In genomic region chr1:28553229-28553930, GRCh38 we compare ENCODE assay signal across 8 cellular contexts. TPM values are rescaled to one million over a fixed set of nuclear protein-coding genes. Genes with fewer than 3 reads are reported as not detected.
DNase-seq lines count a peak whose midpoint lies in the region; ATAC-seq, FAIRE-seq and TF ChIP-seq lines count a peak whose summit lies in the region.

No MANE protein-coding gene starts in this region.

- peak; percentile 67 for DNase-seq in D341Med (ENCODE audit: low spot score)
- peak; percentile 53 for DNase-seq in GM19238 (ENCODE audit: insufficient read length, low spot score)
- peak; percentile 76 for DNase-seq in SK-N-SH
- no peak for DNase-seq in chondrocyte (ENCODE audit: low spot score)
- peak; percentile 21 for DNase-seq in keratinocyte (ENCODE audit: low read depth, low spot score)
- peak; percentile 6 for DNase-seq in smooth muscle cell of the brain vasculature (ENCODE audit: low read depth, low spot score)
- no peak for DNase-seq in T1000 (lab: John Stamatoyannopoulos, UW)

- peaks cover 29% of the 10 kb centered on the region for H3K79me2 ChIP-seq in SK-N-SH (ENCODE audit: insufficient read depth)
- peaks cover 2% of the 10 kb centered on the region for H3K79me2 ChIP-seq in keratinocyte (ENCODE audit: control insufficient read depth, insufficient read depth, low read length)

- no peak for TF ChIP-seq EP300 in SK-N-SH (IDR thresholded peaks at IDR 0.05; ENCODE audit: borderline replicate concordance in 1 of 2, low read depth in 1 of 2, low read length in 1 of 2)

- WGBS in SK-N-SH (ENCODE audit: low lambda C conversion rate): 4% methylated on average over 25 of the region's 31 CpGs

- no peaks in the 10 kb centered on the region for H3K9me1 ChIP-seq in keratinocyte (ENCODE audit: control insufficient read depth, extremely low read depth, insufficient read depth, low read length)

- H4K20me1 ChIP-seq in SK-N-SH (ENCODE audit: insufficient read depth) (no peaks in the 10 kb centered on the region), keratinocyte (ENCODE audit: control insufficient read depth, extremely low read depth, insufficient read depth, low read length) (no peaks in the 10 kb centered on the region)

- POLR2A ChIA-PET in SK-N-SH (lab: Yijun Ruan, JAX): interaction anchor here (1.1 to 3.5 kb wide), 3 partner anchors 27 to 466 kb away, joined by 3 to 59 read pairs (median 3); partner anchors contain the start of gene EYA3

- no peaks in the 10 kb centered on the region for H3K27me3 Mint-ChIP-seq in chondrocyte (ENCODE audit: low read depth)

- peak overlapping the region; percentile 98 for H3K4me3 Mint-ChIP-seq in chondrocyte (ENCODE audit: unreplicated experiment)

- TF ChIP-seq RAD21 in SK-N-SH (IDR thresholded peaks at IDR 0.05; ENCODE audit: low read length): no peak

- peak overlapping the region; percentile 69 to 84 for H3K4me3 ChIP-seq in SK-N-SH (ENCODE audit: low read depth in 2 of 2, low read length in 1 of 2)
- H3K4me3 ChIP-seq in keratinocyte (ENCODE audit: control insufficient read depth in 2 of 3, extremely low read depth in 1 of 3, insufficient read depth in 2 of 3, low read depth in 1 of 3, low read length in 3 of 3): peak overlapping the region; percentile 78 to 99 (median 96)

- no peak for FAIRE-seq in keratinocyte (lab: Jason Lieb, UNC)

- ATAC-seq in HG03378 (IDR thresholded peaks at IDR 0.05; ENCODE audit: unreplicated experiment): peak; percentile 6

- dilution Hi-C loops in keratinocyte (cut with MboI; ENCODE audit: extremely low pct_ligation_motif_present, low sequenced_read_pairs): no loop called here

- H3K9me3 ChIP-seq in SK-N-SH (no peaks in the 10 kb centered on the region), keratinocyte (ENCODE audit: control insufficient read depth, low read depth, low read length) (no peaks in the 10 kb centered on the region)

- H3K9me2 ChIP-seq in SK-N-SH: no peaks in the 10 kb centered on the region

- peaks cover 13% of the 10 kb centered on the region for H3K4me1 Mint-ChIP-seq in chondrocyte (ENCODE audit: low read depth)

- H3K9ac ChIP-seq in SK-N-SH: peak overlapping the region; percentile 83
- peak overlapping the region; percentile 95 for H3K9ac ChIP-seq in keratinocyte (ENCODE audit: control insufficient read depth, extremely low read depth, insufficient read depth, low read length)

- no peaks in the 10 kb centered on the region for H3K9me3 Mint-ChIP-seq in chondrocyte (ENCODE audit: low read depth)

- peaks cover 3 to 17% of the 10 kb centered on the region in 2 experiments for H3K36me3 ChIP-seq in SK-N-SH (replicated peaks in 1 of 2; ENCODE audit: control insufficient read depth in 1 of 2, insufficient read depth in 2 of 2, low read length in 1 of 2)
- peaks cover 0 to 4% of the 10 kb centered on the region in 2 experiments for H3K36me3 ChIP-seq in keratinocyte (ENCODE audit: control insufficient read depth in 2 of 2, extremely low read depth in 1 of 2, insufficient read depth in 2 of 2, low read length in 2 of 2)

- H2AFZ ChIP-seq in SK-N-SH (ENCODE audit: low read depth): peak overlapping the region; percentile 95
- peak overlapping the region; percentile 98 for H2AFZ ChIP-seq in keratinocyte (ENCODE audit: control insufficient read depth, low read length)

- no peaks in the 10 kb centered on the region for H3K27me3 ChIP-seq in SK-N-SH (ENCODE audit: insufficient read depth)
- H3K27me3 ChIP-seq in keratinocyte (ENCODE audit: control insufficient read depth, extremely low read depth, insufficient read depth, low read length): no peaks in the 10 kb centered on the region

- H3K36me3 Mint-ChIP-seq in chondrocyte (ENCODE audit: low read depth): peaks cover 9% of the 10 kb centered on the region

- TF ChIP-seq CTCF in SK-N-SH (IDR thresholded peaks at IDR 0.05): no peak
- no peak for TF ChIP-seq CTCF in chondrocyte (IDR thresholded peaks at IDR 0.05)
- no peak for TF ChIP-seq CTCF in keratinocyte (optimal IDR thresholded peaks at IDR 0.05 in 1 of 3, IDR thresholded peaks at IDR 0.05 in 1 of 3, conservative IDR thresholded peaks at IDR 0.05 in 1 of 3; ENCODE audit: extremely low read depth in 1 of 3, insufficient read depth in 2 of 3, low read length in 3 of 3)

- H3K27ac Mint-ChIP-seq in chondrocyte (ENCODE audit: unreplicated experiment): peak overlapping the region; percentile 92

- H3K27ac ChIP-seq in SK-N-SH (ENCODE audit: low read depth in 2 of 2, low read length in 1 of 2): peak overlapping the region; percentile 54 to 71
- H3K27ac ChIP-seq in keratinocyte (ENCODE audit: control insufficient read depth, insufficient read depth, low read length): peak overlapping the region; percentile 89

- H3F3A ChIP-seq in SK-N-SH (replicated peaks; ENCODE audit: insufficient read depth): no peaks in the 10 kb centered on the region

- CTCF ChIA-PET in SK-N-SH (lab: Yijun Ruan, JAX): interaction anchor here (0.7 to 1.8 kb wide), 5 partner anchors 19 to 324 kb away, joined by 3 to 8 read pairs (median 5); no protein-coding TSS in a partner anchor

- H3K4me2 ChIP-seq in SK-N-SH (peak overlapping the region; percentile 78), keratinocyte (ENCODE audit: control insufficient read depth, extremely low read depth, insufficient read depth, low read depth, low read length) (peak overlapping the region; percentile 94)

- H3K4me1 ChIP-seq in SK-N-SH (ENCODE audit: control insufficient read depth in 1 of 2, insufficient read depth in 2 of 2, low read depth in 1 of 2, low read length in 1 of 2) (no peaks in the 10 kb centered on the region; a peak in 2 of 4 replicates), keratinocyte (ENCODE audit: control insufficient read depth, extremely low read depth, insufficient read depth, low read length) (peaks cover 7% of the 10 kb centered on the region)

TF ChIP-seq in SK-N-SH, 30 proteins besides CTCF, POLR2A, EP300 and RAD21:
- TF ChIP-seq SIN3A (IDR thresholded peaks at IDR 0.05; ENCODE audit: borderline replicate concordance, low read depth, low read length): no peak
- no peak for TF ChIP-seq SMC3 (IDR thresholded peaks at IDR 0.05; ENCODE audit: low read depth, low read length)

RNA-seq across cellular contexts. Expression of gene TRNAU1AP, which starts 0.5 kb away (rescaled TPM):
- 25.8 and 31.2 TPM in 2 replicates for polyA plus RNA-seq in SK-N-SH (2012; rRNA removed)
- polyA plus RNA-seq in SK-N-SH (2012; cell fraction: cytosol; rRNA removed): 26.7 and 28.3 TPM in 2 replicates
- polyA plus RNA-seq in SK-N-SH (2012; cell fraction: nucleus; rRNA removed): 32.6 and 44.8 TPM in 2 replicates
- 19.6 to 21.5 TPM (median 20.3 TPM) in 3 replicates for total RNA-seq in chondrocyte
- polyA plus RNA-seq in keratinocyte: 28.9 to 43.5 TPM (median 40.4 TPM) in 3 replicates
- 20.9 TPM for polyA plus RNA-seq in keratinocyte (2011; ENCODE audit: low read depth)
- polyA plus RNA-seq in keratinocyte (2011; cell fraction: cytosol; rRNA removed): 23.1 and 27.7 TPM in 2 replicates
- polyA plus RNA-seq in keratinocyte (2011; cell fraction: nucleus; rRNA removed): 33.8 and 34.5 TPM in 2 replicates
- polyA plus RNA-seq in keratinocyte (2012; ENCODE audit: low replicate concordance): 25.7 and 31.9 TPM in 2 replicates
- 10.1 to 19.9 TPM (median 11.8 TPM) in 3 replicates for polyA minus RNA-seq in keratinocyte
- polyA minus RNA-seq in keratinocyte (2011; cell fraction: cytosol; rRNA and poly(A)+ RNA removed): 5.6 TPM
- polyA minus RNA-seq in keratinocyte (2011; cell fraction: nucleus; rRNA and poly(A)+ RNA removed): 8.3 and 10.3 TPM in 2 replicates

RNA-seq across cellular contexts. Expression of gene RAB42, which starts 38.7 kb away (rescaled TPM):
- 4.6 and 5.5 TPM in 2 replicates for polyA plus RNA-seq in SK-N-SH (2012; rRNA removed)
- polyA plus RNA-seq in SK-N-SH (2012; cell fraction: cytosol; rRNA removed): 3.2 and 4.9 TPM in 2 replicates
- polyA plus RNA-seq in SK-N-SH (2012; cell fraction: nucleus; rRNA removed): 1.4 and 1.5 TPM in 2 replicates
- total RNA-seq in chondrocyte: 1.3 to 2.6 TPM (median 2.3 TPM) in 3 replicates
- 0.05 to 0.27 TPM (median 0.17 TPM) in 3 replicates for polyA plus RNA-seq in keratinocyte
- not detected for polyA plus RNA-seq in keratinocyte (2011; ENCODE audit: low read depth)
- polyA plus RNA-seq in keratinocyte (2011; cell fraction: cytosol; rRNA removed): 0.09 and 0.12 TPM in 2 replicates
- 0.15 TPM in 1 of 2 replicates, not detected in the other for polyA plus RNA-seq in keratinocyte (2011; cell fraction: nucleus; rRNA removed)
- 0.08 and 0.09 TPM in 2 replicates for polyA plus RNA-seq in keratinocyte (2012; ENCODE audit: low replicate concordance)
- polyA minus RNA-seq in keratinocyte: 0.16 to 0.30 TPM in 2 of 3 replicates, not detected in the other
- not detected for polyA minus RNA-seq in keratinocyte (2011; cell fraction: cytosol; rRNA and poly(A)+ RNA removed)
- 0.42 TPM in 1 of 2 replicates, not detected in the other for polyA minus RNA-seq in keratinocyte (2011; cell fraction: nucleus; rRNA and poly(A)+ RNA removed)

RNA-seq across cellular contexts. Expression of gene RCC1, which starts 47.5 kb away (rescaled TPM):
- polyA plus RNA-seq in SK-N-SH (2012; rRNA removed) (56.2 and 61.0 TPM in 2 replicates), keratinocyte (23.8 to 45.8 TPM (median 38.6 TPM) in 3 replicates)
- 37.6 and 56.7 TPM in 2 replicates for polyA plus RNA-seq in SK-N-SH (2012; cell fraction: cytosol; rRNA removed)
- 51.9 and 53.7 TPM in 2 replicates for polyA plus RNA-seq in SK-N-SH (2012; cell fraction: nucleus; rRNA removed)
- total RNA-seq in chondrocyte: 18.8 to 20.5 TPM (median 20.5 TPM) in 3 replicates
- 30.4 TPM for polyA plus RNA-seq in keratinocyte (2011; ENCODE audit: low read depth)
- polyA plus RNA-seq in keratinocyte (2011; cell fraction: cytosol; rRNA removed): 23.9 and 27.2 TPM in 2 replicates
- polyA plus RNA-seq in keratinocyte (2011; cell fraction: nucleus; rRNA removed): 28.8 and 29.7 TPM in 2 replicates
- 45.0 and 52.8 TPM in 2 replicates for polyA plus RNA-seq in keratinocyte (2012; ENCODE audit: low replicate concordance)
- 25.6 to 61.5 TPM (median 53.6 TPM) in 3 replicates for polyA minus RNA-seq in keratinocyte
- 31.5 TPM for polyA minus RNA-seq in keratinocyte (2011; cell fraction: cytosol; rRNA and poly(A)+ RNA removed)
- polyA minus RNA-seq in keratinocyte (2011; cell fraction: nucleus; rRNA and poly(A)+ RNA removed): 16.9 and 20.2 TPM in 2 replicates

Comparison
In these comparisons a context has a peak if more than half of its experiments do, and no peak if none do; other contexts are left out.
1. DNase-seq: peak in D341Med (single experiment), GM19238 (single experiment), SK-N-SH (single experiment), keratinocyte (single experiment) and smooth muscle cell of the brain vasculature (single experiment); none in chondrocyte (single experiment) and T1000 (single experiment).